12 cellular contexts compared by ENCODE assay signal in genomic region chr5:170534941-170535340, GRCh38. TPM values are rescaled to one million over a fixed set of nuclear protein-coding genes. Genes with fewer than 3 reads are reported as not detected.
A peak's percentile ranks its signal among the peaks of the same experiment; 100 is the strongest.
DNase-seq lines count a peak whose midpoint lies in the region; TF ChIP-seq lines count a peak whose summit lies in the region.
"Had no signal": no experiment of that assay in that cellular context is flagged by ENCODE, and none has a peak within 500 bp of the region (broad histone marks: within the 10 kb centered on the region; RNA-seq: fewer than 3 reads in every experiment).

No MANE protein-coding gene starts in this region.

- H3K27me3 Mint-ChIP-seq in neural progenitor cell (ENCODE audit: insufficient read depth, low read depth): peaks cover 8% of the 10 kb centered on the region

- DNase-seq in cardiac septum (ENCODE audit: low spot score) (peak; percentile 55), right atrium auricular region (ENCODE audit: low spot score) (no peak), islet precursor cell (peak; percentile 49), neural progenitor cell (ENCODE audit: low spot score) (no peak), midbrain (lab: John Stamatoyannopoulos, UW) (no peak), AML-193 (lab: John Stamatoyannopoulos, UW) (no peak), NCI-H2029 (lab: John Stamatoyannopoulos, UW) (no peak)
- DNase-seq: 8988T; C1 segment of cervical spinal cord; Calu3; CD4-positive, alpha-beta T cell; DMS 273 treated with DMSO at 0.1 percent for 48 hours had no signal

- peaks cover 50% of the 10 kb centered on the region for H3K4me1 Mint-ChIP-seq in neural progenitor cell

- H4K20me1 ChIP-seq in neural progenitor cell (ENCODE audit: low read depth): no peaks in the 10 kb centered on the region

- no peak overlapping the region for H3K27ac Mint-ChIP-seq in neural progenitor cell
- H3K27ac Mint-ChIP-seq: CD4-positive, alpha-beta T cell had no signal

- no peaks in the 10 kb centered on the region for H3K4me1 ChIP-seq in right atrium auricular region
- peaks cover 28% of the 10 kb centered on the region for H3K4me1 ChIP-seq in neural progenitor cell

- intact Hi-C loops in cardiac septum (cut with DNase I): no loop called here

- no peak overlapping the region for H3K4me3 ChIP-seq in right atrium auricular region
- H3K4me3 ChIP-seq in neural progenitor cell: no peak overlapping the region

- no peaks in the 10 kb centered on the region for H3K9me3 ChIP-seq in right atrium auricular region
- no peaks in the 10 kb centered on the region for H3K9me3 ChIP-seq in neural progenitor cell (ENCODE audit: low read depth)

- TF ChIP-seq CTCF in right atrium auricular region (IDR thresholded peaks at IDR 0.05): no peak
- TF ChIP-seq CTCF in neural progenitor cell (IDR thresholded peaks at IDR 0.05): no peak

- peak overlapping the region; percentile 18 for H3K4me2 ChIP-seq in neural progenitor cell

- no peaks in the 10 kb centered on the region for H3K36me3 ChIP-seq in right atrium auricular region
- no peaks in the 10 kb centered on the region for H3K36me3 ChIP-seq in neural progenitor cell

- no peak overlapping the region for H3K27ac ChIP-seq in right atrium auricular region
- no peak overlapping the region for H3K27ac ChIP-seq in neural progenitor cell

- H3K4me3 Mint-ChIP-seq in neural progenitor cell: no peak overlapping the region
- H3K4me3 Mint-ChIP-seq: CD4-positive, alpha-beta T cell had no signal

- no peaks in the 10 kb centered on the region for H3K36me3 Mint-ChIP-seq in neural progenitor cell

- H3F3A ChIP-seq in neural progenitor cell (ENCODE audit: low read depth): peaks cover 21% of the 10 kb centered on the region

- no peaks in the 10 kb centered on the region for H3K9me3 Mint-ChIP-seq in neural progenitor cell
- H3K9me3 Mint-ChIP-seq: CD4-positive, alpha-beta T cell had no signal

- H3K79me2 ChIP-seq in neural progenitor cell (ENCODE audit: low read depth): no peaks in the 10 kb centered on the region

- H2AFZ ChIP-seq in neural progenitor cell (replicated peaks): no peak overlapping the region

- H3K27me3 ChIP-seq in right atrium auricular region (no peaks in the 10 kb centered on the region), neural progenitor cell (no peaks in the 10 kb centered on the region)

- no peak overlapping the region for H3K9ac ChIP-seq in neural progenitor cell

RNA-seq across cellular contexts. Expression of gene KCNIP1, which starts 31.1 kb away (rescaled TPM):
- 0.57 TPM for total RNA-seq in cardiac septum
- not detected for total RNA-seq in right atrium auricular region
- total RNA-seq in neural progenitor cell (ENCODE audit: low replicate concordance): 2.4 and 2.8 TPM in 2 replicates
- total RNA-seq: Calu3; CD4-positive, alpha-beta T cell had no signal

Comparison
In these comparisons a context has a peak if more than half of its experiments do, and no peak if none do; other contexts are left out.
1. DNase-seq: peak in cardiac septum (single experiment) and islet precursor cell (single experiment); none in right atrium auricular region (single experiment), neural progenitor cell (single experiment), midbrain (single experiment), AML-193 (0 of 2) and NCI-H2029 (single experiment).